23 cellular contexts compared by ENCODE assay signal in the genomic region with DNA sequence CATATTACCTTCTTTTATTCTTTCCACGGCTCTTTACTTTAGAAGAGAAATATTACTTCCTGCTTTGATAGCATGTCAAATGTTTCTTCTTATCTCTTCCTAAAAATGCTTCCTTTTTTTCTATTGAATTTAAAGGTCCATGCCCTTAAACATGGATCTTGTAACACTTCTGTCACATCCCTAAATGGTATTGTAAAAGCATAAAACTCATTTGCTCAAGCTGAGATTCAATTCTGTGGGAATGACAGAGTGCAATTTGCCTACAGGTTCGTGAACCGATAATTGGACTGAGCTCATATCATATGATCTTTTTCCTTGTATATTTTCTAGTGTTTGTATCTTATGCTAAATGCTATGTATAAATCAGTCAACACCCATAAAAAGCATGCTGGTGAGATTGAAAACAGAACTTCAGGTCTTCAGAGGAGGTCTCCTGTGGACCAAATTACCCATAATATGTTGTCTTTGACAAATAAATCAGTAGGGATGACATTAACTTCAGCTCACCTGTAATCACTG.
"Had no signal": no experiment of that assay in that cellular context is flagged by ENCODE, and none has a peak within 500 bp of the region (broad histone marks: within the 10 kb centered on the region; RNA-seq: fewer than 3 reads in every experiment).

No MANE protein-coding gene starts in this region.

- H3K27me3 ChIP-seq: dorsolateral prefrontal cortex, hepatocyte, neutrophil, right lobe of liver, testis, tibial nerve, upper lobe of right lung, vagina had no signal

- H3K4me3 ChIP-seq: dorsolateral prefrontal cortex, hepatocyte, psoas muscle, right lobe of liver, testis, tibial nerve, upper lobe of right lung, vagina had no signal

- H3K9me3 ChIP-seq: neutrophil, right lobe of liver, testis, upper lobe of right lung, vagina had no signal

- H3K36me3 ChIP-seq: neutrophil, tibial nerve, upper lobe of right lung, vagina had no signal

- H3K4me3 Mint-ChIP-seq: naive thymus-derived CD4-positive, alpha-beta T cell; nephron progenitor cell; stimulated activated memory B cell treated with anti-CD40 and anti-IgM and Interleukin-4, amounts not matched to agents 10 μg/mL and 1 μg/mL and 100 μg/mL, for 72 hours; stimulated activated naive CD8-positive, alpha-beta T cell treated with anti-CD3 and anti-CD28 coated beads, Interleukin-15, Interleukin-2, amounts not matched to agents 100 ng/mL and 50 ng/mL, for 24 hours had no signal

- ATAC-seq: left cardiac atrium; left ventricle myocardium superior; naive thymus-derived CD4-positive, alpha-beta T cell; psoas muscle; right lobe of liver; stimulated activated memory B cell treated with anti-CD40 and anti-IgM and Interleukin-4, amounts not matched to agents 10 μg/mL and 1 μg/mL and 100 μg/mL, for 72 hours; upper lobe of right lung had no signal

- H3K36me3 Mint-ChIP-seq: naive thymus-derived CD4-positive, alpha-beta T cell; stimulated activated memory B cell treated with anti-CD40 and anti-IgM and Interleukin-4, amounts not matched to agents 10 μg/mL and 1 μg/mL and 100 μg/mL, for 72 hours had no signal

- H3K27ac Mint-ChIP-seq: naive thymus-derived CD4-positive, alpha-beta T cell; nephron progenitor cell; stimulated activated memory B cell treated with anti-CD40 and anti-IgM and Interleukin-4, amounts not matched to agents 10 μg/mL and 1 μg/mL and 100 μg/mL, for 72 hours; stimulated activated naive CD8-positive, alpha-beta T cell treated with anti-CD3 and anti-CD28 coated beads, Interleukin-15, Interleukin-2, amounts not matched to agents 100 ng/mL and 50 ng/mL, for 24 hours had no signal

- H3K27ac ChIP-seq: dorsolateral prefrontal cortex, hepatocyte, neutrophil, psoas muscle, right lobe of liver, testis, tibial nerve, upper lobe of right lung, vagina had no signal

- H3K4me1 ChIP-seq: psoas muscle, right lobe of liver, testis, tibial nerve, upper lobe of right lung, vagina had no signal

- H3K4me1 Mint-ChIP-seq: nephron progenitor cell; stimulated activated memory B cell treated with anti-CD40 and anti-IgM and Interleukin-4, amounts not matched to agents 10 μg/mL and 1 μg/mL and 100 μg/mL, for 72 hours had no signal

- DNase-seq: dorsolateral prefrontal cortex; effector CD8-positive, alpha-beta T cell; foreskin melanocyte; head of caudate nucleus; kidney; left cardiac atrium; left ventricle myocardium superior; mesendoderm; naive thymus-derived CD4-positive, alpha-beta T cell; nephron progenitor cell; psoas muscle; retina; right lobe of liver; stimulated activated CD4-positive, alpha-beta T cell treated with anti-CD3 and anti-CD28 coated beads, Interleukin-4, amount 100 ng/mL, for 1 hour; stimulated activated CD8-positive, alpha-beta memory T cell treated with anti-CD3 and anti-CD28 coated beads, Interleukin-4, amount 100 ng/mL, for 48 hours; testis; upper lobe of right lung had no signal
